Comparison of ENCODE assay signal across 21 cellular contexts in genomic region chr16:49737541-49737940, GRCh38.
"Had no signal": no experiment of that assay in that cellular context is flagged by ENCODE, and none has a peak within 500 bp of the region (broad histone marks: within the 10 kb centered on the region; RNA-seq: fewer than 3 reads in every experiment).

No MANE protein-coding gene starts in this region.

- H3K9me3 ChIP-seq: colonic mucosa, gastrocnemius medialis, right lobe of liver, stomach, testis, tibial artery, upper lobe of left lung, vagina had no signal

- H3K27ac ChIP-seq: colonic mucosa, epithelial cell of prostate, gastrocnemius medialis, parathyroid adenoma, right lobe of liver, stomach, testis, tibial artery, upper lobe of left lung, vagina had no signal

- ATAC-seq: esophagus mucosa; gastrocnemius medialis; natural killer cell; right lobe of liver; stimulated activated effector memory CD8-positive, alpha-beta T cell treated with anti-CD3 and anti-CD28 coated beads, Interleukin-12 subunit alpha, Interleukin-12 subunit beta, amount 100 ng/mL, for 72 hours had no signal

- H3K4me1 ChIP-seq: colonic mucosa, gastrocnemius medialis, parathyroid adenoma, right lobe of liver, stomach had no signal

- H2AFZ ChIP-seq: parathyroid adenoma had no signal

- DNase-seq: colonic mucosa; effector CD8-positive, alpha-beta T cell; endodermal cell; foreskin fibroblast; gastrocnemius medialis; head of caudate nucleus; natural killer cell; right lobe of liver; stimulated activated CD4-positive, alpha-beta T cell treated with anti-CD3 and anti-CD28 coated beads, Interleukin-2, amount 100 ng/mL, for 24 hours; stimulated activated CD4-positive, alpha-beta T cell treated with anti-CD3 and anti-CD28 coated beads, Interleukin-4, amount 100 ng/mL, for 24 hours; stimulated activated naive CD4-positive, alpha-beta T cell treated with Interleukin-2 at 50 U/mL for 16 hours; stomach; testis; tibial artery; upper lobe of left lung had no signal

- H3K79me2 ChIP-seq: parathyroid adenoma had no signal

- H3K9ac ChIP-seq: parathyroid adenoma had no signal

- H3K27me3 ChIP-seq: colonic mucosa, gastrocnemius medialis, right lobe of liver, stomach, testis, upper lobe of left lung, vagina had no signal

- H3K4me3 ChIP-seq: colonic mucosa, gastrocnemius medialis, lung, right lobe of liver, stomach, testis, tibial artery, upper lobe of left lung, vagina had no signal

- H3K36me3 ChIP-seq: colonic mucosa, gastrocnemius medialis, right lobe of liver, stomach, tibial artery, upper lobe of left lung, vagina had no signal
